20 cellular contexts compared by ENCODE assay signal in genomic region chr17:76148015-76148326, GRCh38. TPM values are rescaled to one million over a fixed set of nuclear protein-coding genes. Genes with fewer than 3 reads are reported as not detected.
DNase-seq lines count a peak whose midpoint lies in the region; ATAC-seq, FAIRE-seq and TF ChIP-seq lines count a peak whose summit lies in the region.
"Had no signal": no experiment of that assay in that cellular context is flagged by ENCODE, and none has a peak within 500 bp of the region (broad histone marks: within the 10 kb centered on the region; RNA-seq: fewer than 3 reads in every experiment).

No MANE protein-coding gene starts in this region.

- peak overlapping the region; percentile 34 for H3K27ac Mint-ChIP-seq in activated naive CD8-positive, alpha-beta T cell
- no peak overlapping the region for H3K27ac Mint-ChIP-seq in activated naive CD8-positive, alpha-beta T cell treated with anti-CD3 and anti-CD28 coated beads for 36 hours
- H3K27ac Mint-ChIP-seq in CD4-positive, alpha-beta memory T cell = peak overlapping the region in 4 of 7 donors; percentile 51 to 73 (median 56)
- H3K27ac Mint-ChIP-seq in T-cell = peak overlapping the region; percentile 96 to 98
- H3K27ac Mint-ChIP-seq in naive thymus-derived CD4-positive, alpha-beta T cell = peak overlapping the region in 7 of 9 donors; percentile 9 to 99 (median 95)

- ATAC-seq in T-cell (replicated peaks in 1 of 4) = no peak
- ATAC-seq in naive thymus-derived CD4-positive, alpha-beta T cell = no peak

- H3K36me3 ChIP-seq in CD4-positive, alpha-beta memory T cell (ENCODE audit: insufficient read depth, low read length) = no peaks in the 10 kb centered on the region
- peaks cover 0 to 16% (median 0%) of the 10 kb centered on the region in 3 experiments for H3K36me3 ChIP-seq in naive thymus-derived CD4-positive, alpha-beta T cell (ENCODE audit: control insufficient read depth in 2 of 3, insufficient read depth in 3 of 3, low read length in 3 of 3)
- H3K36me3 ChIP-seq in small intestine (ENCODE audit: control insufficient read depth in 2 of 2, insufficient read depth in 2 of 2, low read length in 2 of 2) (peaks cover 4 to 14% of the 10 kb centered on the region in 2 donors), OCI-LY7 (ENCODE audit: insufficient read depth, low read length) (no peaks in the 10 kb centered on the region)
- H3K36me3 ChIP-seq: BLaER1 treated with 17β-estradiol and CSF1 and Interleukin-3, amounts not matched to agents 10 nM and 100 nM had no signal

- H3K4me3 ChIP-seq in CD4-positive, alpha-beta memory T cell (ENCODE audit: low read length in 2 of 2) = no peak overlapping the region
- no peak overlapping the region for H3K4me3 ChIP-seq in naive thymus-derived CD4-positive, alpha-beta T cell (ENCODE audit: low read length)
- no peak overlapping the region for H3K4me3 ChIP-seq in small intestine (ENCODE audit: low read depth in 1 of 2, low read length in 2 of 2)
- no peak overlapping the region for H3K4me3 ChIP-seq in OCI-LY7 (ENCODE audit: low read depth, low read length, poor library complexity, severe bottlenecking)
- H3K4me3 ChIP-seq: A549; BLaER1 treated with 17β-estradiol and CSF1 and Interleukin-3, amounts not matched to agents 10 nM and 100 nM; K562 had no signal

- peaks cover 16% of the 10 kb centered on the region for H3K36me3 Mint-ChIP-seq in activated naive CD8-positive, alpha-beta T cell
- H3K36me3 Mint-ChIP-seq in activated naive CD8-positive, alpha-beta T cell treated with anti-CD3 and anti-CD28 coated beads for 36 hours = peaks cover 42% of the 10 kb centered on the region
- peaks cover 16 to 23% of the 10 kb centered on the region in 2 donors for H3K36me3 Mint-ChIP-seq in CD4-positive, alpha-beta memory T cell
- peaks cover 36% of the 10 kb centered on the region for H3K36me3 Mint-ChIP-seq in T-cell
- peaks cover 0 to 49% (median 35%) of the 10 kb centered on the region in 5 donors for H3K36me3 Mint-ChIP-seq in naive thymus-derived CD4-positive, alpha-beta T cell

- WGBS in small intestine, 3 donors = 92 to 96% (median 94%) methylated on average over 1 of the region's 1 CpG

- no peak overlapping the region for H3K4me3 Mint-ChIP-seq in activated naive CD8-positive, alpha-beta T cell
- H3K4me3 Mint-ChIP-seq in activated naive CD8-positive, alpha-beta T cell treated with anti-CD3 and anti-CD28 coated beads for 36 hours = no peak overlapping the region
- no peak overlapping the region for H3K4me3 Mint-ChIP-seq in CD4-positive, alpha-beta memory T cell
- H3K4me3 Mint-ChIP-seq in T-cell = no peak overlapping the region
- no peak overlapping the region for H3K4me3 Mint-ChIP-seq in naive thymus-derived CD4-positive, alpha-beta T cell

- H3K27me3 ChIP-seq in CD4-positive, alpha-beta memory T cell (ENCODE audit: insufficient read depth, low read length) = no peaks in the 10 kb centered on the region
- H3K27me3 ChIP-seq in naive thymus-derived CD4-positive, alpha-beta T cell (ENCODE audit: control insufficient read depth in 2 of 2, insufficient read depth in 2 of 2, low read length in 2 of 2) = no peaks in the 10 kb centered on the region
- no peaks in the 10 kb centered on the region for H3K27me3 ChIP-seq in small intestine (ENCODE audit: control insufficient read depth in 2 of 2, insufficient read depth in 2 of 2, low read length in 2 of 2)
- H3K27me3 ChIP-seq: BLaER1 treated with 17β-estradiol and CSF1 and Interleukin-3, amounts not matched to agents 10 nM and 100 nM had no signal

- no peaks in the 10 kb centered on the region for H3K27me3 Mint-ChIP-seq in activated naive CD8-positive, alpha-beta T cell
- no peaks in the 10 kb centered on the region for H3K27me3 Mint-ChIP-seq in activated naive CD8-positive, alpha-beta T cell treated with anti-CD3 and anti-CD28 coated beads for 36 hours
- no peaks in the 10 kb centered on the region for H3K27me3 Mint-ChIP-seq in CD4-positive, alpha-beta memory T cell
- H3K27me3 Mint-ChIP-seq in T-cell = no peaks in the 10 kb centered on the region
- no peaks in the 10 kb centered on the region for H3K27me3 Mint-ChIP-seq in naive thymus-derived CD4-positive, alpha-beta T cell

- H3K4me1 ChIP-seq in CD4-positive, alpha-beta memory T cell (ENCODE audit: insufficient read depth, low read length) = peaks cover 63% of the 10 kb centered on the region
- H3K4me1 ChIP-seq in naive thymus-derived CD4-positive, alpha-beta T cell (ENCODE audit: control insufficient read depth in 2 of 2, insufficient read depth in 2 of 2, low read length in 2 of 2) = peaks cover 51 to 70% of the 10 kb centered on the region in 2 donors
- H3K4me1 ChIP-seq in small intestine (ENCODE audit: control insufficient read depth in 2 of 2, insufficient read depth in 1 of 2, low read depth in 1 of 2, low read length in 1 of 2) (no peaks in the 10 kb centered on the region), OCI-LY7 (ENCODE audit: insufficient read depth, low read length, poor library complexity, severe bottlenecking) (peaks cover 58% of the 10 kb centered on the region)
- H3K4me1 ChIP-seq: A549 had no signal

- no peaks in the 10 kb centered on the region for H3K79me2 ChIP-seq in OCI-LY7 (ENCODE audit: insufficient read depth, low read depth, low read length)

- no TSS peak for BruUV-seq in OCI-LY7 (replicated peaks; lab: Mats Ljungman, UMichigan)

- H3K4me2 ChIP-seq in OCI-LY7 (ENCODE audit: low read length) = no peak overlapping the region
- H3K4me2 ChIP-seq: A549 had no signal

- no peaks in the 10 kb centered on the region for H3K9me2 ChIP-seq in OCI-LY7 (ENCODE audit: insufficient read depth, low read length)

- POLR2A ChIA-PET in CD4-positive, alpha-beta memory T cell (lab: Charles Lee; ENCODE audit: partially characterized antibody) = no interaction called here
- POLR2A ChIA-PET in T-cell (lab: Charles Lee) (interaction anchor here in 1 of 2 donors (0.7 kb wide), 1 partner anchor 36 kb away, joined by 6 read pairs; no protein-coding TSS in a partner anchor), OCI-LY7 (lab: Charles Lee) (no interaction called here)
- POLR2A ChIA-PET in naive thymus-derived CD4-positive, alpha-beta T cell (lab: Charles Lee) = no interaction called here

- H3K9me3 Mint-ChIP-seq in activated naive CD8-positive, alpha-beta T cell (ENCODE audit: low read depth) = no peaks in the 10 kb centered on the region
- no peaks in the 10 kb centered on the region for H3K9me3 Mint-ChIP-seq in activated naive CD8-positive, alpha-beta T cell treated with anti-CD3 and anti-CD28 coated beads for 36 hours
- no peaks in the 10 kb centered on the region for H3K9me3 Mint-ChIP-seq in CD4-positive, alpha-beta memory T cell
- no peaks in the 10 kb centered on the region for H3K9me3 Mint-ChIP-seq in T-cell
- H3K9me3 Mint-ChIP-seq in naive thymus-derived CD4-positive, alpha-beta T cell = peaks cover 0 to 2% (median 0%) of the 10 kb centered on the region in 11 donors

- H4K20me1 ChIP-seq in OCI-LY7 (ENCODE audit: insufficient read depth, low read length) = no peaks in the 10 kb centered on the region
- H4K20me1 ChIP-seq: BLaER1 treated with 17β-estradiol and CSF1 and Interleukin-3, amounts not matched to agents 10 nM and 100 nM had no signal

- no peak for FAIRE-seq in small intestine (lab: Jason Lieb, UNC)
- FAIRE-seq: A549, GM12891, GM19239, H1 had no signal

- no peak for DNase-seq in activated naive CD8-positive, alpha-beta T cell treated with anti-CD3 and anti-CD28 coated beads for 36 hours
- no peak for DNase-seq in CD4-positive, alpha-beta memory T cell
- DNase-seq in T-cell = no peak
- no peak for DNase-seq in naive thymus-derived CD4-positive, alpha-beta T cell
- DNase-seq in small intestine = no peak
- DNase-seq in OCI-LY7 (ENCODE audit: low spot score) = no peak
- no peak for DNase-seq in 8988T
- DNase-seq: Calu3; MV-4-11; NCI-H510A; NK-92 treated with Interleukin-12 subunit alpha and Interleukin-12 subunit beta, amount 100 ng/mL, for 24 hours; SIG-M5 had no signal

- H3K27ac ChIP-seq in CD4-positive, alpha-beta memory T cell (ENCODE audit: low read depth, low read length) = no peak overlapping the region
- peak overlapping the region; percentile 22 for H3K27ac ChIP-seq in naive thymus-derived CD4-positive, alpha-beta T cell (ENCODE audit: low read depth, low read length)
- H3K27ac ChIP-seq in small intestine (ENCODE audit: low read depth in 1 of 2, low read length in 1 of 2) = no peak overlapping the region
- H3K27ac ChIP-seq in OCI-LY7 (ENCODE audit: low read depth, low read length, poor library complexity, severe bottlenecking) = no peak overlapping the region
- H3K27ac ChIP-seq: A549; BLaER1 treated with 17β-estradiol and CSF1 and Interleukin-3, amounts not matched to agents 10 nM and 100 nM had no signal

- CTCF ChIA-PET in CD4-positive, alpha-beta memory T cell (lab: Charles Lee; ENCODE audit: partially characterized antibody) = interaction anchor here (18.1 kb wide), 1 partner anchor 31 kb away, joined by 214 read pairs; no protein-coding TSS in a partner anchor
- CTCF ChIA-PET in T-cell (lab: Charles Lee) (no interaction called here), OCI-LY7 (lab: Charles Lee; ENCODE audit: unreplicated experiment) (no interaction called here)
- CTCF ChIA-PET in naive thymus-derived CD4-positive, alpha-beta T cell (lab: Charles Lee) = no interaction called here

- intact Hi-C loops in CD4-positive, alpha-beta memory T cell (cut with micrococcal nuclease) = no loop called here
- intact Hi-C loops in naive thymus-derived CD4-positive, alpha-beta T cell (cut with micrococcal nuclease) = loop anchor here in 1 of 2 donors (10.0 kb wide), 1 partner anchor 527 kb away; no protein-coding TSS in a partner anchor
- intact Hi-C loops in OCI-LY7 (cut with micrococcal nuclease; ENCODE audit: unreplicated experiment) = no loop called here

- peaks cover 75% of the 10 kb centered on the region for H3K4me1 Mint-ChIP-seq in activated naive CD8-positive, alpha-beta T cell (ENCODE audit: low read depth)
- peaks cover 65% of the 10 kb centered on the region for H3K4me1 Mint-ChIP-seq in activated naive CD8-positive, alpha-beta T cell treated with anti-CD3 and anti-CD28 coated beads for 36 hours
- peaks cover 43 to 77% (median 60%) of the 10 kb centered on the region in 4 donors for H3K4me1 Mint-ChIP-seq in CD4-positive, alpha-beta memory T cell
- H3K4me1 Mint-ChIP-seq in T-cell = peaks cover 74 to 79% (median 78%) of the 10 kb centered on the region in 3 donors
- H3K4me1 Mint-ChIP-seq in naive thymus-derived CD4-positive, alpha-beta T cell = peaks cover 42 to 85% (median 78%) of the 10 kb centered on the region in 7 donors

- H2AFZ ChIP-seq in OCI-LY7 (ENCODE audit: low read length) = no peak overlapping the region

- TF ChIP-seq CTCF in OCI-LY7 (conservative IDR thresholded peaks at IDR 0.05; ENCODE audit: low read length) = no peak

- no peaks in the 10 kb centered on the region for H3K9me3 ChIP-seq in CD4-positive, alpha-beta memory T cell (ENCODE audit: control insufficient read depth in 1 of 2, low read length in 2 of 2)
- no peaks in the 10 kb centered on the region for H3K9me3 ChIP-seq in naive thymus-derived CD4-positive, alpha-beta T cell (ENCODE audit: control insufficient read depth in 2 of 3, low read length in 3 of 3)
- no peaks in the 10 kb centered on the region for H3K9me3 ChIP-seq in small intestine (ENCODE audit: control insufficient read depth, low read depth)
- H3K9me3 ChIP-seq in OCI-LY7 (ENCODE audit: low read length) = no peaks in the 10 kb centered on the region
- H3K9me3 ChIP-seq: A549; BLaER1 treated with 17β-estradiol and CSF1 and Interleukin-3, amounts not matched to agents 10 nM and 100 nM had no signal

RNA-seq across cellular contexts. Expression of gene FOXJ1, which starts 6.9 kb away (rescaled TPM):
- 1 to 10 TPM; 7.5 to 7.8 TPM for total RNA-seq in activated naive CD8-positive, alpha-beta T cell treated with anti-CD3 and anti-CD28 coated beads for 36 hours
- under 1 TPM; 0.19 to 0.20 TPM for total RNA-seq in CD4-positive, alpha-beta memory T cell
- polyA plus RNA-seq in CD4-positive, alpha-beta memory T cell = not detected
- total RNA-seq in T-cell = 1 to 10 TPM in 4 of 5 donors, under 1 TPM in 1; 0.99 to 3.0 (median 1.7) TPM
- total RNA-seq in naive thymus-derived CD4-positive, alpha-beta T cell = 1 to 10 TPM in 4 of 5 experiments, under 1 TPM in 1; 0.29 to 2.2 (median 1.4) TPM
- polyA plus RNA-seq in naive thymus-derived CD4-positive, alpha-beta T cell = 1 to 10 TPM in 1 of 2 donors, under 1 TPM in 1; 0.27 to 1.0 TPM
- under 1 TPM in 2 of 3 donors, not detected in 1; 0.22 to 0.63 TPM for polyA plus RNA-seq in small intestine
- total RNA-seq in OCI-LY7 (2014; rRNA removed; shearing (Covaris generic)) = not detected in 2 replicates
- not detected in 2 replicates for total RNA-seq in OCI-LY7 (2022)
- total RNA-seq: Calu3, RPMI7951 had no signal
- polyA plus RNA-seq: K562 had no signal

RNA-seq across cellular contexts. Expression of gene EXOC7, which starts 44.4 kb away (rescaled TPM):
- 10 to 100 TPM; 81.2 to 88.1 TPM for total RNA-seq in activated naive CD8-positive, alpha-beta T cell treated with anti-CD3 and anti-CD28 coated beads for 36 hours
- 100 to 1,000 TPM; 183 to 184 TPM for total RNA-seq in CD4-positive, alpha-beta memory T cell
- polyA plus RNA-seq in CD4-positive, alpha-beta memory T cell = 10 to 100 TPM; 36.2 to 66.9 TPM
- total RNA-seq in T-cell = 100 to 1,000 TPM; 119 to 181 (median 156) TPM
- 100 to 1,000 TPM; 112 to 204 (median 160) TPM for total RNA-seq in naive thymus-derived CD4-positive, alpha-beta T cell
- 10 to 100 TPM; 46.6 to 73.3 TPM for polyA plus RNA-seq in naive thymus-derived CD4-positive, alpha-beta T cell
- polyA plus RNA-seq in small intestine = 10 to 100 TPM; 47.3 to 51.7 (median 47.7) TPM
- total RNA-seq in OCI-LY7 (2014; rRNA removed; shearing (Covaris generic)) = 118 and 122 TPM in 2 replicates
- 173 and 175 TPM in 2 replicates for total RNA-seq in OCI-LY7 (2022)
